7 cellular contexts compared by ENCODE assay signal in genomic region chr9:74952281-74953151, GRCh38. TPM values are rescaled to one million over a fixed set of nuclear protein-coding genes. Genes with fewer than 3 reads are reported as not detected.
DNase-seq lines count a peak whose midpoint lies in the region; ATAC-seq and TF ChIP-seq lines count a peak whose summit lies in the region.

Gene C9orf40 (minus strand): TSS chr9:74952912. CDS start chr9:74952611, 301 bp downstream.

- under 1% methylated on average over 77 of the region's 112 CpGs for WGBS in hepatocyte (ENCODE audit: low lambda C conversion rate, missing lambda C conversion rate)

- peak within 1 kb of the TSS; percentile 99 for H3K27ac ChIP-seq in hepatocyte

- intact Hi-C loops in T-helper 2 cell treated with Interferon-gamma antibody and Interleukin-4, amounts not matched to agents 100 ng/mL and 5 ng/mL, for 36 hours (cut with micrococcal nuclease) = loop anchor here (1.0 to 10.0 kb wide), 10 partner anchors 50 to 1820 kb away; partner anchors contain the start of genes CARNMT1, NMRK1, OSTF1 and RFK

- H3K79me2 ChIP-seq in hepatocyte = peaks cover 13% of the 10 kb centered on the region

- no peaks in the 10 kb centered on the region for H3K9me3 ChIP-seq in hepatocyte (ENCODE audit: low read depth)

- peak within 1 kb of the TSS; percentile 99 for H2AFZ ChIP-seq in hepatocyte

- H3K36me3 ChIP-seq in hepatocyte (replicated peaks; ENCODE audit: insufficient read depth, low read depth) = no peaks in the 10 kb centered on the region

- peak; percentile 74 to 86 for DNase-seq in NCI-H1930 (lab: John Stamatoyannopoulos, UW)
- DNase-seq in anterior cingulate cortex (lab: John Stamatoyannopoulos, UW) = peak; percentile 13 to 91 (median 77)
- DNase-seq in hepatocyte (ENCODE audit: low spot score) = peak; percentile 96
- peak; percentile 46 for DNase-seq in retinal pigment epithelial cell (ENCODE audit: low read depth)

- peak within 1 kb of the TSS; percentile 99 for H3K4me3 ChIP-seq in hepatocyte
- H3K4me3 ChIP-seq in retinal pigment epithelial cell (ENCODE audit: low read length) = peak within 1 kb of the TSS; percentile 92

- ATAC-seq in GM18508 (IDR thresholded peaks at IDR 0.05; ENCODE audit: insufficient read depth, unreplicated experiment) = peak; percentile 77
- ATAC-seq in HG02981 (IDR thresholded peaks at IDR 0.05; ENCODE audit: unreplicated experiment) = peak; percentile 89

- H3K4me1 ChIP-seq in hepatocyte (ENCODE audit: insufficient read depth) = peaks cover 8% of the 10 kb centered on the region

- peak; percentile 89 for TF ChIP-seq CTCF in hepatocyte (IDR thresholded peaks at IDR 0.05; ENCODE audit: poor library complexity)
- peak; percentile 72 for TF ChIP-seq CTCF in retinal pigment epithelial cell (conservative IDR thresholded peaks at IDR 0.05; ENCODE audit: low read depth, low read length)

- no peaks in the 10 kb centered on the region for H3K27me3 ChIP-seq in hepatocyte

- H4K20me1 ChIP-seq in hepatocyte (ENCODE audit: insufficient read depth, poor library complexity, severe bottlenecking) = no peaks in the 10 kb centered on the region

- peak within 1 kb of the TSS; percentile 90 for H3K4me2 ChIP-seq in hepatocyte

- no peaks in the 10 kb centered on the region for H3K9me2 ChIP-seq in hepatocyte (replicated peaks; ENCODE audit: insufficient read depth)

RNA-seq across cellular contexts. Expression of gene C9orf40, which starts in this region (rescaled TPM):
- 17.1 and 17.3 TPM in 2 replicates for total RNA-seq in T-helper 2 cell treated with Interferon-gamma antibody and Interleukin-4, amounts not matched to agents 100 ng/mL and 5 ng/mL, for 36 hours
- total RNA-seq in hepatocyte = 10.1 and 13.0 TPM in 2 replicates
- 11.1 and 17.4 TPM in 2 replicates for polyA plus RNA-seq in hepatocyte

Comparison
In these comparisons a context has a peak if more than half of its experiments do, and no peak if none do; other contexts are left out.
1. Peak in every context shown above with its lines: DNase-seq, ATAC-seq, H3K4me3 ChIP-seq and H3K27ac ChIP-seq.
2. DNase-seq: peak in every context shown above with its lines; median percentile 96 in hepatocyte; 80 in NCI-H1930; 77 in anterior cingulate cortex; 46 in retinal pigment epithelial cell.